34 cellular contexts compared by ENCODE assay signal in genomic region chr15:52872036-52872818, GRCh38.
"Had no signal": no experiment of that assay in that cellular context is flagged by ENCODE, and none has a peak within 500 bp of the region (broad histone marks: within the 10 kb centered on the region; RNA-seq: fewer than 3 reads in every experiment).

No MANE protein-coding gene starts in this region.

- H3K27ac ChIP-seq: KMS-11 had no signal

- H3K27me3 ChIP-seq: MG63 had no signal

- H3K4me2 ChIP-seq: KMS-11 had no signal

- H3K9ac ChIP-seq: KMS-11 had no signal

- H3K36me3 ChIP-seq: MG63 had no signal

- DNase-seq: Karpas-422, Kasumi-1, KG1, MG63, MM.1S, NCI-H1048, NCI-H1092, NCI-H1092 treated with DMSO at 0.1 percent for 48 hours, NCI-H1105, NCI-H1105 treated with DMSO at 0.1 percent for 48 hours, NCI-H1417, NCI-H1417 treated with DMSO at 0.1 percent for 48 hours, NCI-H1436, NCI-H1436 treated with DMSO at 0.1 percent for 48 hours, NCI-H146, NCI-H1694, NCI-H1694 treated with DMSO at 0.1 percent for 48 hours, NCI-H187, NCI-H187 treated with DMSO at 0.1 percent for 48 hours, NCI-H1930, NCI-H2029, NCI-H2029 treated with DMSO at 0.1 percent for 48 hours, NCI-H2081, NCI-H2081 treated with DMSO at 0.1 percent for 48 hours, NCI-H2107, NCI-H2171, NCI-H2171 treated with DMSO at 0.1 percent for 48 hours, NCI-H2227 treated with DMSO at 0.1 percent for 48 hours, NCI-H226, NCI-H345, NCI-H446, NCI-H446 treated with DMSO at 0.1 percent for 48 hours, NCI-H510A had no signal

- H3K9me3 ChIP-seq: MG63 had no signal

- H3K4me3 ChIP-seq: MG63 had no signal
